10 cellular contexts compared by ENCODE assay signal in genomic region chr19:54570316-54570715, GRCh38. TPM values are rescaled to one million over a fixed set of nuclear protein-coding genes. Genes with fewer than 3 reads are reported as not detected.
"Had no signal": no experiment of that assay in that cellular context is flagged by ENCODE, and none has a peak within 500 bp of the region (broad histone marks: within the 10 kb centered on the region; RNA-seq: fewer than 3 reads in every experiment).

No MANE protein-coding gene starts in this region.

- H3K4me1 ChIP-seq: HAP-1 had no signal

- H3K9me3 ChIP-seq: HAP-1 had no signal

- DNase-seq: H7, HFFc6, IMR-90, KG1 had no signal

- H3K36me3 ChIP-seq: HAP-1 had no signal

- H3K4me3 Mint-ChIP-seq: GM23338, HFFc6 had no signal

- ATAC-seq: GM23338, HCT116, K562 had no signal

- H3K27ac Mint-ChIP-seq: GM23338, HFFc6 had no signal

- H3K4me3 ChIP-seq: GM23338, HAP-1, K562 had no signal

- H3K4me1 Mint-ChIP-seq: GM23338 had no signal

RNA-seq across cellular contexts. Expression of gene LILRA2, which starts 3.3 kb away (rescaled TPM):
- total RNA-seq: GM23338, H1, H7, HFFc6, HT-29, IMR-90 had no signal
- polyA plus RNA-seq: GM23338, H1, IMR-90 had no signal

RNA-seq across cellular contexts. Expression of gene LILRA1, which starts 23.1 kb away (rescaled TPM):
- total RNA-seq: GM23338, H1, H7, HFFc6, HT-29, IMR-90, K562 had no signal
- polyA plus RNA-seq: GM23338, H1, IMR-90, K562 had no signal

RNA-seq across cellular contexts. Expression of gene LILRB1, which starts 60.0 kb away (rescaled TPM):
- total RNA-seq: H1, H7, HFFc6, HT-29, IMR-90, K562 had no signal
- polyA plus RNA-seq: GM23338, H1, IMR-90, K562 had no signal
